6 cellular contexts compared by ENCODE assay signal in the genomic region with DNA sequence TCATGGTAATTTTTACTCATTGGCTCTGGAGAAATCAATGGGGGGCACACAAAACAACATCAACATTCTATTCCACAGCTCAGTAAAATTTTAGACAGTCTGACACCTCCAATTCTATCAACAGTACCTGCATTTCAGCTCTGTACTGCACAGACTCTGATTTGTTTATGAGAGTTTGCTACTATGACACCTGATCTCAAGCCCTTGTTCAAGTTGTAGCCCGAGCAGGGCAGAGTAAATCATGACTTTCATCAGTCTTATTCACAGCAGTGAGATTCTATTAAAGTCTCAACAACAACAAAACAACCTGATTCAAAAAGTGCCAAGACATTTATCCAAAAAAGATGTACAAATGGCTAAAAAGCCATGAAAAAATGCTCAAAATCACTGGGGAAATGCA.
"Had no signal": no experiment of that assay in that cellular context is flagged by ENCODE, and none has a peak within 500 bp of the region (broad histone marks: within the 10 kb centered on the region; RNA-seq: fewer than 3 reads in every experiment).

No MANE protein-coding gene starts in this region.

- ATAC-seq: GM23338, HepG2, K562 had no signal

- DNase-seq: H9, HCEC 1CT, KG1 had no signal

- H2AFZ ChIP-seq: GM23338 had no signal

- H3K4me3 Mint-ChIP-seq: GM23338, H9 had no signal

- H3K4me2 ChIP-seq: GM23338 had no signal

- H3K9me3 Mint-ChIP-seq: GM23338, H9 had no signal

- H3K27ac Mint-ChIP-seq: GM23338, H9 had no signal

- H3K4me3 ChIP-seq: GM23338, K562 had no signal
